ENCODE assay signal across 25 cellular contexts in genomic region chr10:96401036-96401435, GRCh38. TPM values are rescaled to one million over a fixed set of nuclear protein-coding genes. Genes with fewer than 3 reads are reported as not detected.
DNase-seq lines count a peak whose midpoint lies in the region; ATAC-seq, FAIRE-seq and TF ChIP-seq lines count a peak whose summit lies in the region.
"Had no signal": no experiment of that assay in that cellular context is flagged by ENCODE, and none has a peak within 500 bp of the region (broad histone marks: within the 10 kb centered on the region; RNA-seq: fewer than 3 reads in every experiment).

No MANE protein-coding gene starts in this region.

- H4K5ac ChIP-seq in H1 (ENCODE audit: insufficient read length, low read depth, low read length): no peak overlapping the region

- intact Hi-C loops in esophagus squamous epithelium (cut with DNase I): no loop called here

- H2BK120ac ChIP-seq in H1 (replicated peaks; ENCODE audit: low read depth, low read length): no peak overlapping the region

- no peaks in the 10 kb centered on the region for H3K9me3 ChIP-seq in HEK293 (ENCODE audit: control insufficient read depth, insufficient read depth, low read depth, low read length)
- H3K9me3 ChIP-seq in H1 (ENCODE audit: insufficient read depth in 2 of 2, low read depth in 1 of 2, low read length in 1 of 2): no peaks in the 10 kb centered on the region
- H3K9me3 ChIP-seq in esophagus squamous epithelium: no peaks in the 10 kb centered on the region
- H3K9me3 ChIP-seq: ascending aorta, tibial artery had no signal

- H2BK15ac ChIP-seq in H1 (ENCODE audit: low read length): no peak overlapping the region

- no peaks in the 10 kb centered on the region for H3K79me1 ChIP-seq in H1 (ENCODE audit: low read depth, low read length)

- no peak overlapping the region for H3K4me3 ChIP-seq in HEK293 (ENCODE audit: low read depth, low read length)
- no peak overlapping the region for H3K4me3 ChIP-seq in H1 (ENCODE audit: extremely low read depth in 1 of 4, insufficient read depth in 2 of 4, low read depth in 3 of 4, low read length in 4 of 4)
- no peak overlapping the region for H3K4me3 ChIP-seq in esophagus squamous epithelium
- H3K4me3 ChIP-seq: ascending aorta, GM12878, tibial artery had no signal

- POLR2A ChIA-PET in HEK293 (lab: Yijun Ruan, JAX): no interaction called here
- POLR2A ChIA-PET in H1 (lab: Charles Lee; ENCODE audit: partially characterized antibody): no interaction called here

- no peak overlapping the region for H3K9ac ChIP-seq in H1 (replicated peaks in 1 of 4; ENCODE audit: extremely low read depth in 1 of 4, low read depth in 3 of 4, low read length in 3 of 4)

- H2BK12ac ChIP-seq in H1 (ENCODE audit: low read depth, low read length): no peak overlapping the region

- H4K8ac ChIP-seq in H1 (ENCODE audit: extremely low read depth, insufficient read depth, low read length): no peak overlapping the region; the same call in 1 of the 2 replicates

- H2BK20ac ChIP-seq in H1 (ENCODE audit: low read length): no peak overlapping the region

- no peak overlapping the region for H3K18ac ChIP-seq in H1 (ENCODE audit: extremely low read depth, low read length)

- CTCF ChIA-PET in HEK293 (lab: Yijun Ruan, JAX) (interaction anchor here (1.4 to 2.0 kb wide), 2 partner anchors 12 to 112 kb away, joined by 4 to 5 read pairs; partner anchors contain the start of gene TLL2), H1 (lab: Charles Lee; ENCODE audit: partially characterized antibody) (interaction anchor here (0.9 to 9.6 kb wide), 6 partner anchors 12 to 110 kb away, joined by 3 to 152 read pairs (median 4); partner anchors contain the start of gene TLL2)

- no peak for ATAC-seq in GM21528 (IDR thresholded peaks at IDR 0.05; ENCODE audit: low FRiP score, unreplicated experiment)
- ATAC-seq: GM12878 had no signal

- H3K27me3 ChIP-seq in H1 (replicated peaks in 1 of 4; ENCODE audit: control insufficient read depth in 3 of 4, extremely low read depth in 1 of 4, insufficient read depth in 3 of 4, low read length in 3 of 4): no peaks in the 10 kb centered on the region; a peak in 1 of 7 replicates
- H3K27me3 ChIP-seq in layer of hippocampus (ENCODE audit: control insufficient read depth, insufficient read depth, low read length): peaks cover 4% of the 10 kb centered on the region
- peaks cover 0 to 72% (median 4%) of the 10 kb centered on the region in 4 donors for H3K27me3 ChIP-seq in esophagus squamous epithelium
- H3K27me3 ChIP-seq: ascending aorta had no signal

- no peaks in the 10 kb centered on the region for H3K23me2 ChIP-seq in H1 (ENCODE audit: low read depth, low read length)

- DNase-seq in H1 (ENCODE audit: low read depth in 1 of 2, low spot score in 2 of 2) (no peak), putamen (ENCODE audit: low spot score) (peak; percentile 50), esophagus squamous epithelium (lab: John Stamatoyannopoulos, UW) (no peak), GM20000 (ENCODE audit: low spot score) (no peak), iPS-NIHi11 (ENCODE audit: low spot score) (no peak)
- DNase-seq: activated B cell treated with CpG ODN at 0.5 μM for 24 hours; activated CD4-positive, alpha-beta T cell treated with anti-CD3 and anti-CD28 coated beads, Interleukin-2, amount 50 U/mL, for 4 hours; central memory CD4-positive, alpha-beta T cell; Karpas-422; mammary epithelial cell; NCI-H1694 treated with DMSO at 0.1 percent for 48 hours; NCI-H774; stimulated activated naive CD4-positive, alpha-beta T cell treated with Interleukin-2 at 50 U/mL for 16 hours; SW 1271 had no signal

- no peak overlapping the region for H3K14ac ChIP-seq in H1 (ENCODE audit: insufficient read length)

- H3K27ac ChIP-seq in HEK293 (ENCODE audit: extremely low read depth, low read depth, low read length): no peak overlapping the region
- no peak overlapping the region for H3K27ac ChIP-seq in H1 (ENCODE audit: low read depth, low read length)
- H3K27ac ChIP-seq in layer of hippocampus (ENCODE audit: low read depth, low read length): peak overlapping the region; percentile 68
- no peak overlapping the region for H3K27ac ChIP-seq in esophagus squamous epithelium
- H3K27ac ChIP-seq: ascending aorta, C4-2B, tibial artery had no signal

- H3K36me3 ChIP-seq in HEK293 (ENCODE audit: control insufficient read depth in 2 of 2, insufficient read depth in 1 of 2, low read length in 2 of 2): no peaks in the 10 kb centered on the region
- no peaks in the 10 kb centered on the region for H3K36me3 ChIP-seq in H1 (ENCODE audit: control insufficient read depth in 2 of 4, insufficient read depth in 4 of 4, low read length in 3 of 4)
- no peaks in the 10 kb centered on the region for H3K36me3 ChIP-seq in esophagus squamous epithelium
- H3K36me3 ChIP-seq: ascending aorta, tibial artery had no signal

- TF ChIP-seq CTCF in HEK293 (tag by site-specific recombination; IDR thresholded peaks at IDR 0.05) (no peak), H1 (IDR thresholded peaks at IDR 0.05; ENCODE audit: control extremely low read depth in 1 of 3, insufficient read depth in 1 of 3, low read depth in 1 of 3, low read length in 3 of 3) (no peak), esophagus squamous epithelium (IDR thresholded peaks at IDR 0.05) (no peak), GM20000 (IDR thresholded peaks at IDR 0.05; ENCODE audit: extremely low read depth, missing control alignments) (no peak)

- FAIRE-seq in H1 (lab: Jason Lieb, UNC): no peak
- FAIRE-seq: GM12878 had no signal

- TF ChIP-seq RAD21 in H1 (IDR thresholded peaks at IDR 0.05 in 1 of 2, conservative IDR thresholded peaks at IDR 0.05 in 1 of 2; ENCODE audit: low read depth in 2 of 2, low read length in 2 of 2): no peak

- no peak overlapping the region for H3K23ac ChIP-seq in H1 (ENCODE audit: insufficient read length)

- no peak overlapping the region for H4K91ac ChIP-seq in H1 (replicated peaks; ENCODE audit: insufficient read length, low read length)

- no peak for TF ChIP-seq EP300 in H1 (IDR thresholded peaks at IDR 0.05; ENCODE audit: borderline replicate concordance in 1 of 2, low read depth in 2 of 2, low read length in 2 of 2)

- H3K4ac ChIP-seq in H1 (replicated peaks; ENCODE audit: insufficient read length, low read depth, low read length): no peak overlapping the region

- no peaks in the 10 kb centered on the region for H3K79me2 ChIP-seq in H1 (ENCODE audit: control insufficient read depth in 1 of 2, insufficient read depth in 2 of 2, low read length in 2 of 2)

- H4K20me1 ChIP-seq in H1 (replicated peaks in 1 of 2; ENCODE audit: control insufficient read depth in 1 of 2, insufficient read depth in 2 of 2, low read length in 2 of 2): no peaks in the 10 kb centered on the region

- no peak overlapping the region for H2AK5ac ChIP-seq in H1 (ENCODE audit: low read depth, low read length)

- WGBS in H1 (ENCODE audit: extremely low coverage in 1 of 2, insufficient coverage in 1 of 2, insufficient read length in 1 of 2, insufficient replicate concordance in 2 of 2, low coverage in 1 of 2, low lambda C conversion rate in 2 of 2, missing lambda C conversion rate in 1 of 2), 2 experiments: 89% methylated on average over 7 of the region's 7 CpGs; no CpG with 5 or more reads in 1 of the 2 experiments
- WGBS in esophagus squamous epithelium, 2 donors: 45 to 58% methylated on average over 7 of the region's 7 CpGs

- H3K4me1 ChIP-seq in HEK293 (ENCODE audit: control insufficient read depth, insufficient read depth, low read length): no peaks in the 10 kb centered on the region
- H3K4me1 ChIP-seq in H1 (replicated peaks in 1 of 4; ENCODE audit: control insufficient read depth in 3 of 4, insufficient read depth in 4 of 4, low read length in 3 of 4): peaks cover 0 to 7% (median 2%) of the 10 kb centered on the region in 4 experiments; a peak in 6 of 7 replicates
- no peaks in the 10 kb centered on the region for H3K4me1 ChIP-seq in esophagus squamous epithelium
- H3K4me1 ChIP-seq: ascending aorta had no signal

- no peak overlapping the region for H3K4me2 ChIP-seq in H1 (ENCODE audit: insufficient read depth in 1 of 2, low read depth in 2 of 2, low read length in 2 of 2)

- no peak overlapping the region for H2BK5ac ChIP-seq in H1 (ENCODE audit: low read depth, low read length)

- no peak for TF ChIP-seq POLR2A in H1 (IDR thresholded peaks at IDR 0.05; ENCODE audit: control extremely low read depth in 1 of 2, low read depth in 2 of 2, low read length in 2 of 2)
- no peak for TF ChIP-seq POLR2A in esophagus squamous epithelium (IDR thresholded peaks at IDR 0.05)

- H2AFZ ChIP-seq in H1 (ENCODE audit: low read length): no peak overlapping the region

- no peak overlapping the region for H3K56ac ChIP-seq in H1 (replicated peaks; ENCODE audit: insufficient read length, low read depth, low read length)

TF ChIP-seq in HEK293, 187 proteins besides CTCF, POLR2A, EP300 and RAD21 (continues in another document):
- TF ChIP-seq OVOL3 (tag by site-specific recombination; IDR thresholded peaks at IDR 0.05): no peak

TF ChIP-seq in H1, 55 proteins besides CTCF, POLR2A, EP300 and RAD21:
- no peak for TF ChIP-seq RFX5 (IDR thresholded peaks at IDR 0.05; ENCODE audit: borderline replicate concordance, low read depth, low read length)
- peak; percentile 45 for TF ChIP-seq TAF7 (optimal IDR thresholded peaks at IDR 0.05; ENCODE audit: borderline replicate concordance, low read depth, low read length)
TF ChIP-seq in H1: peak in this region for 1.

RNA-seq across cellular contexts. Expression of gene OPALIN, which starts 42.2 kb away (rescaled TPM):
- not detected in 2 replicates for total RNA-seq in H1 (2021; fragmentation: NEBNext Ultra II Directional; extraction: Animal tissue kit (Norgen Biotek cat#: 25700))
- polyA plus RNA-seq in H1 (2011; rRNA removed): 0.03 TPM in 1 of 2 replicates, not detected in the other
- polyA plus RNA-seq in H1 (2011; cell fraction: cytosol; rRNA removed): not detected
- not detected for polyA plus RNA-seq in H1 (2011; cell fraction: nucleus; rRNA removed)
- not detected in 4 replicates for polyA plus RNA-seq in H1 (2012, experiment 1 of 2)
- polyA plus RNA-seq in H1 (2012, experiment 2 of 2): not detected
- polyA plus RNA-seq in H1 (2013, experiment 1 of 2): 0.06 TPM
- 0.06 TPM for polyA plus RNA-seq in H1 (2013, experiment 2 of 2)
- polyA minus RNA-seq in H1 (2011; rRNA and poly(A)+ RNA removed): not detected in 2 replicates
- not detected for polyA minus RNA-seq in H1 (2011; cell fraction: cytosol; rRNA and poly(A)+ RNA removed)
- polyA minus RNA-seq in H1 (2011; cell fraction: nucleus; rRNA and poly(A)+ RNA removed): not detected
- not detected for total RNA-seq in esophagus squamous epithelium
- total RNA-seq: activated B cell treated with CpG ODN at 0.5 μM for 24 hours; activated T-helper 1 cell treated with anti-CD3 and anti-CD28 coated beads, Interleukin-12 subunit alpha, Interleukin-12 subunit beta, Interleukin-2, Interleukin-4 antibody, amounts not matched to agents 30 ng/mL and 10 ng/mL and 1 ng/mL, durations not matched to agents 14 hours and 24 hours and 36 hours; ascending aorta; Daoy; GM12878; H4; mammary epithelial cell; myocyte had no signal
- polyA plus RNA-seq: GM12878, mammary epithelial cell had no signal
